Comparison of ENCODE assay signal across 19 cellular contexts in genomic region chr22:23891726-23892125, GRCh38.
"Had no signal": no experiment of that assay in that cellular context is flagged by ENCODE, and none has a peak within 500 bp of the region (broad histone marks: within the 10 kb centered on the region; RNA-seq: fewer than 3 reads in every experiment).

No MANE protein-coding gene starts in this region.

- ATAC-seq: activated CD8-positive, alpha-beta T cell treated with anti-CD3 and anti-CD28 coated beads for 36 hours; esophagus mucosa; gastrocnemius medialis; left ventricle myocardium superior; psoas muscle; right cardiac atrium had no signal

- H3K4me3 ChIP-seq: gastrocnemius medialis, psoas muscle, stomach, upper lobe of left lung had no signal

- H3K4me3 Mint-ChIP-seq: activated CD8-positive, alpha-beta T cell treated with anti-CD3 and anti-CD28 coated beads for 36 hours had no signal

- H3K9me3 ChIP-seq: gastrocnemius medialis, psoas muscle, stomach, upper lobe of left lung had no signal

- H3K27me3 Mint-ChIP-seq: activated CD8-positive, alpha-beta T cell treated with anti-CD3 and anti-CD28 coated beads for 36 hours had no signal

- H3K9me3 Mint-ChIP-seq: activated CD8-positive, alpha-beta T cell treated with anti-CD3 and anti-CD28 coated beads for 36 hours; activated T-helper 2 cell treated with anti-CD3 and anti-CD28 coated beads, Interferon-gamma antibody, Interleukin-2, Interleukin-4, amounts not matched to agents 10 μg/mL and 5 μg/mL and 100 μg/mL, durations not matched to agents 14 hours and 24 hours and 36 hours had no signal

- DNase-seq: activated CD8-positive, alpha-beta T cell treated with anti-CD3 and anti-CD28 coated beads for 36 hours; activated naive CD4-positive, alpha-beta T cell treated with Interleukin-2 at 50 U/mL for 16 hours; activated T-cell treated with anti-CD3 and anti-CD28 coated beads, Interleukin-2, amount 50 U/mL, for 1 hour; amniotic stem cell; effector CD4-positive, alpha-beta T cell; gastrocnemius medialis; head of caudate nucleus; kidney glomerular epithelial cell; left ventricle myocardium superior; psoas muscle; small intestine; stimulated activated CD4-positive, alpha-beta T cell treated with anti-CD3 and anti-CD28 coated beads, Interleukin-15, amount 100 ng/mL, for 24 hours; stimulated activated CD4-positive, alpha-beta T cell treated with anti-CD3 and anti-CD28 coated beads, Interleukin-2, amount 100 ng/mL, for 48 hours; stomach; upper lobe of left lung had no signal

- H3K27ac ChIP-seq: gastrocnemius medialis, psoas muscle, stomach, upper lobe of left lung, VCaP had no signal

- H3K27me3 ChIP-seq: gastrocnemius medialis, stomach, upper lobe of left lung had no signal
